ENCODE assay signal across 17 cellular contexts in the genomic region with DNA sequence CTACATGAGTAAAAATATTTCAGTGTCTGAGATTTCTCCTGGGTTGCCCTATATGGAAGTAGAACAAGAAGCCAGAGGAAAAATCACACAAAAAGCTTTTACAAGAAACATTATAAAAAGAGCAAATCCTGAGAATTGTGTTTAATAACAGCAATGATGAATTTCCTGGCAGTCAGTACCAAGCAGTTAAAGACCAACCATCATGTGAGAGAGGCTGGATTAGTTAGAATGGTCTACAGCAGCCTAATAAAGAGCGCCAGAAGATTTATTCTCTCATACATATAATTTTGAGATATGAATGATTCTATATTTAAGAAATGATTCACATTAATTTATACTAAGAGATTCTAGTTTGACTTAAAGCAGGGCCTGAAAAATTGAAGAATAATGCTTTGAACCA.
"Had no signal": no experiment of that assay in that cellular context is flagged by ENCODE, and none has a peak within 500 bp of the region (broad histone marks: within the 10 kb centered on the region; RNA-seq: fewer than 3 reads in every experiment).

No MANE protein-coding gene starts in this region.

- H3K27ac ChIP-seq: stomach, suprapubic skin had no signal

- H3K27ac Mint-ChIP-seq: activated CD8-positive, alpha-beta T cell treated with anti-CD3 and anti-CD28 coated beads, Interleukin-2, amount 10 ng/mL, durations not matched to agents 7 days and 5 days; activated naive CD8-positive, alpha-beta T cell treated with anti-CD3 and anti-CD28 coated beads for 36 hours; activated T-helper 17 cell treated with anti-CD3 and anti-CD28 coated beads, Interleukin-2, amount 50 U/mL, for 72 hours; natural killer cell treated with Interleukin-12 subunit alpha and Interleukin-12 subunit beta and Interleukin-15 and Interleukin-18, amount 100 ng/mL, for 72 hours; stimulated activated effector memory CD8-positive, alpha-beta T cell treated with anti-CD3 and anti-CD28 coated beads, Interleukin-12 subunit alpha, Interleukin-12 subunit beta, amount 100 ng/mL, for 72 hours had no signal

- H3K27me3 Mint-ChIP-seq: activated naive CD8-positive, alpha-beta T cell treated with anti-CD3 and anti-CD28 coated beads for 36 hours; activated T-helper 17 cell treated with anti-CD3 and anti-CD28 coated beads, Interleukin-2, amount 50 U/mL, for 72 hours had no signal

- H3K9me3 ChIP-seq: SK-N-SH, suprapubic skin had no signal

- H3K27me3 ChIP-seq: stomach, suprapubic skin had no signal

- ATAC-seq: activated CD8-positive, alpha-beta T cell treated with anti-CD3 and anti-CD28 coated beads, Interleukin-2, amount 10 ng/mL, durations not matched to agents 7 days and 5 days; activated T-helper 17 cell treated with anti-CD3 and anti-CD28 coated beads, Interleukin-2, amount 50 U/mL, for 72 hours; natural killer cell treated with Interleukin-12 subunit alpha and Interleukin-12 subunit beta and Interleukin-15 and Interleukin-18, amount 100 ng/mL, for 72 hours; sciatic nerve; stimulated activated effector memory CD8-positive, alpha-beta T cell treated with anti-CD3 and anti-CD28 coated beads, Interleukin-12 subunit alpha, Interleukin-12 subunit beta, amount 100 ng/mL, for 72 hours had no signal

- H3K4me1 Mint-ChIP-seq: activated naive CD8-positive, alpha-beta T cell treated with anti-CD3 and anti-CD28 coated beads for 36 hours; activated T-helper 17 cell treated with anti-CD3 and anti-CD28 coated beads, Interleukin-2, amount 50 U/mL, for 72 hours; stimulated activated effector memory CD8-positive, alpha-beta T cell treated with anti-CD3 and anti-CD28 coated beads, Interleukin-12 subunit alpha, Interleukin-12 subunit beta, amount 100 ng/mL, for 72 hours had no signal

- H3K9me3 Mint-ChIP-seq: activated T-helper 17 cell treated with anti-CD3 and anti-CD28 coated beads, Interleukin-2, amount 50 U/mL, for 72 hours; stimulated activated effector memory CD8-positive, alpha-beta T cell treated with anti-CD3 and anti-CD28 coated beads, Interleukin-12 subunit alpha, Interleukin-12 subunit beta, amount 100 ng/mL, for 72 hours had no signal

- H3K4me3 Mint-ChIP-seq: activated CD8-positive, alpha-beta T cell treated with anti-CD3 and anti-CD28 coated beads, Interleukin-2, amount 10 ng/mL, durations not matched to agents 7 days and 5 days; activated naive CD8-positive, alpha-beta T cell treated with anti-CD3 and anti-CD28 coated beads for 36 hours; activated T-helper 17 cell treated with anti-CD3 and anti-CD28 coated beads, Interleukin-2, amount 50 U/mL, for 72 hours; natural killer cell treated with Interleukin-12 subunit alpha and Interleukin-12 subunit beta and Interleukin-15 and Interleukin-18, amount 100 ng/mL, for 72 hours; stimulated activated effector memory CD8-positive, alpha-beta T cell treated with anti-CD3 and anti-CD28 coated beads, Interleukin-12 subunit alpha, Interleukin-12 subunit beta, amount 100 ng/mL, for 72 hours had no signal

- H3K36me3 ChIP-seq: stomach, suprapubic skin had no signal

- H3K36me3 Mint-ChIP-seq: activated naive CD8-positive, alpha-beta T cell treated with anti-CD3 and anti-CD28 coated beads for 36 hours; stimulated activated effector memory CD8-positive, alpha-beta T cell treated with anti-CD3 and anti-CD28 coated beads, Interleukin-12 subunit alpha, Interleukin-12 subunit beta, amount 100 ng/mL, for 72 hours had no signal

- DNase-seq: activated CD4-positive, alpha-beta T cell treated with anti-CD3 and anti-CD28 coated beads, Interleukin-2, amount 50 U/mL, for 1 hour; activated CD8-positive, alpha-beta T cell treated with anti-CD3 and anti-CD28 coated beads, Interleukin-2, amount 10 ng/mL, durations not matched to agents 7 days and 5 days; activated naive CD4-positive, alpha-beta T cell treated with Interleukin-2 at 50 U/mL for 16 hours; activated naive CD8-positive, alpha-beta T cell treated with anti-CD3 and anti-CD28 coated beads for 36 hours; caudate nucleus; SIG-M5; SK-N-SH; small intestine; stimulated activated CD4-positive, alpha-beta T cell treated with anti-CD3 and anti-CD28 coated beads, Interleukin-2, amount 100 ng/mL, for 24 hours; stomach; trophoblast cell had no signal

- H3K4me3 ChIP-seq: lung, stomach, suprapubic skin had no signal
